ENCODE assay signal across 10 cellular contexts in the genomic region with DNA sequence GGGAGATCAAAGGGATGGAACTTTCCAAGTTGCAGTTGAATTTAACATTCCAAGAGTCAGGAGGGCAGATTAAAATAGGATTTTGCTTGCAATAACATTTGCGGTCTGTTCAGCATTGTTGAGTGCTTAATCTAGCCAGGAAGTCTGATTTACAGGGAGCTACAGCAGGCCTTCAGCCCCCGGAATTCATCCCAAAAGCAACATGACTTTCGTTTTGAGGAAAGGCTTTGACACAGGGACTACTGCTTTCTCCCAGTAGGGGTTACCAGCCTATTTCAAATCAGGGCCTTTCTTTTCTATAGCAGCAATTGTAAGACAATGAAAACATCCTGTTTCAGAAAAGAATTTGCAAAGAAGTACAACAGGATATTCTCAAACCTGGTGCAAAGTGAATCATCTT.
DNase-seq lines count a peak whose midpoint lies in the region; ATAC-seq, FAIRE-seq and TF ChIP-seq lines count a peak whose summit lies in the region.
"Had no signal": no experiment of that assay in that cellular context is flagged by ENCODE, and none has a peak within 500 bp of the region (broad histone marks: within the 10 kb centered on the region; RNA-seq: fewer than 3 reads in every experiment).

No MANE protein-coding gene starts in this region.

- H3K4me3 ChIP-seq in bronchial epithelial cell (ENCODE audit: low read depth, low read length) (no peak overlapping the region), kidney epithelial cell (ENCODE audit: low read depth, low read length) (no peak overlapping the region), suprapubic skin (no peak overlapping the region)

- intact Hi-C loops in activated CD4-positive, alpha-beta T cell treated with anti-CD3 and anti-CD28 coated beads, Interleukin-2, amount 10 ng/mL, durations not matched to agents 24 days and 14 days (cut with micrococcal nuclease), result no loop called here

- no peaks in the 10 kb centered on the region for H3K9me3 ChIP-seq in suprapubic skin

- H3K36me3 ChIP-seq in bronchial epithelial cell (ENCODE audit: control insufficient read depth, insufficient read depth, low read length) (no peaks in the 10 kb centered on the region), kidney epithelial cell (ENCODE audit: control insufficient read depth, insufficient read depth, low read length) (no peaks in the 10 kb centered on the region), suprapubic skin (no peaks in the 10 kb centered on the region)

- peaks cover 23% of the 10 kb centered on the region for H3K27me3 Mint-ChIP-seq in activated CD4-positive, alpha-beta T cell treated with anti-CD3 and anti-CD28 coated beads, Interleukin-2, amount 10 ng/mL, durations not matched to agents 24 days and 14 days

- peaks cover 4% of the 10 kb centered on the region for H3K9me3 Mint-ChIP-seq in activated CD4-positive, alpha-beta T cell treated with anti-CD3 and anti-CD28 coated beads, Interleukin-2, amount 10 ng/mL, durations not matched to agents 24 days and 14 days

- peaks cover 30% of the 10 kb centered on the region for H3K4me1 Mint-ChIP-seq in activated CD4-positive, alpha-beta T cell treated with anti-CD3 and anti-CD28 coated beads, Interleukin-2, amount 10 ng/mL, durations not matched to agents 24 days and 14 days

- 46% methylated on average over 3 of the region's 3 CpGs for WGBS in suprapubic skin

- H3K36me3 Mint-ChIP-seq in activated CD4-positive, alpha-beta T cell treated with anti-CD3 and anti-CD28 coated beads, Interleukin-2, amount 10 ng/mL, durations not matched to agents 24 days and 14 days (ENCODE audit: low read depth), result peaks cover 2% of the 10 kb centered on the region

- TF ChIP-seq POLR2A in suprapubic skin (IDR thresholded peaks at IDR 0.05), result no peak

- no peak for FAIRE-seq in bronchial epithelial cell (lab: Jason Lieb, UNC)

- DNase-seq in HS-5 (ENCODE audit: low read depth) (peak; percentile 48), bronchial epithelial cell (ENCODE audit: low read depth) (no peak), kidney epithelial cell (ENCODE audit: low read depth) (peak; percentile 83), suprapubic skin (ENCODE audit: low spot score in 2 of 2) (no peak), D341Med (ENCODE audit: low spot score) (no peak)
- no peak for DNase-seq in effector CD8-positive, alpha-beta T cell (lab: John Stamatoyannopoulos, UW)
- no peak for DNase-seq in activated CD4-positive, alpha-beta T cell treated with anti-CD3 and anti-CD28 coated beads, Interleukin-2, amount 10 ng/mL, durations not matched to agents 24 days and 14 days
- DNase-seq: activated T-cell treated with anti-CD3 and anti-CD28 coated beads for 4 hours, NCI-H1436 had no signal

- H3K27ac Mint-ChIP-seq in activated CD4-positive, alpha-beta T cell treated with anti-CD3 and anti-CD28 coated beads, Interleukin-2, amount 10 ng/mL, durations not matched to agents 24 days and 14 days, result no peak overlapping the region

- TF ChIP-seq CTCF in bronchial epithelial cell (IDR thresholded peaks at IDR 0.05; ENCODE audit: insufficient read depth, low read length, severe bottlenecking) (peak; percentile 7), kidney epithelial cell (IDR thresholded peaks at IDR 0.05; ENCODE audit: insufficient read depth, low read length, poor library complexity, severe bottlenecking) (peak; percentile 46), suprapubic skin (IDR thresholded peaks at IDR 0.05) (no peak)

- no peak for TF ChIP-seq EP300 in suprapubic skin (IDR thresholded peaks at IDR 0.05)

- H3K4me3 Mint-ChIP-seq in activated CD4-positive, alpha-beta T cell treated with anti-CD3 and anti-CD28 coated beads, Interleukin-2, amount 10 ng/mL, durations not matched to agents 24 days and 14 days, result no peak overlapping the region

- H3K4me1 ChIP-seq in suprapubic skin, result peaks cover 32% of the 10 kb centered on the region

- no peak for ATAC-seq in HG02678 (IDR thresholded peaks at IDR 0.05; ENCODE audit: unreplicated experiment)

- peak overlapping the region; percentile 66 for H3K27ac ChIP-seq in suprapubic skin

- no peaks in the 10 kb centered on the region for H3K27me3 ChIP-seq in bronchial epithelial cell (ENCODE audit: control insufficient read depth, insufficient read depth, low read length)
- H3K27me3 ChIP-seq in kidney epithelial cell (ENCODE audit: control insufficient read depth, insufficient read depth, low read length), result no peaks in the 10 kb centered on the region
- no peaks in the 10 kb centered on the region for H3K27me3 ChIP-seq in suprapubic skin

Comparison
In these comparisons a context has a peak if more than half of its experiments do, and no peak if none do; other contexts are left out.
1. DNase-seq: peak in HS-5 (single experiment) and kidney epithelial cell (single experiment); none in bronchial epithelial cell (single experiment), suprapubic skin (0 of 2), D341Med (single experiment), effector CD8-positive, alpha-beta T cell (single experiment) and activated CD4-positive, alpha-beta T cell treated with anti-CD3 and anti-CD28 coated beads, Interleukin-2, amount 10 ng/mL, durations not matched to agents 24 days and 14 days (single experiment).
2. CTCF ChIP-seq: peak in bronchial epithelial cell (single experiment) and kidney epithelial cell (single experiment); none in suprapubic skin (0 of 2).